ENCODE assay signal across 9 cellular contexts in the genomic region with DNA sequence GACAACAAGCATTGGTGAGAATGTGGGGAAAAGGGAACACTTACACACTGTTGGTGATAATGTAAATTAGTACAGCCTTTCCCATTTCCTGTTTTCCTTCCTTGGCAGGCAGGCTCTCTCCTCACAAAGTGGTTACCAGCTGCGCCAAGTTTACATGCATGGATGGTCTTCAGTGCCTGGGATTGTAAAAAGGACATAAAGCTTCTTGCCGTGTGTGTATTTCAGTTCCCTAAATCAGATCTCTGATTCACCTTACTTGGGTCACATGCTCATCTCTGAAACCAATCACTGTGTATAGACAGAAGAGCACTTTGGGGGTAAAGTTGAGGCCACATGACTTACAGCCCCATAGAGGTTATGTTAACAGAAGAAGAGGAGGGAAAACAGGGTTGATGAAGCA.
A peak's percentile ranks its signal among the peaks of the same experiment; 100 is the strongest.
DNase-seq lines count a peak whose midpoint lies in the region; ATAC-seq and TF ChIP-seq lines count a peak whose summit lies in the region.
"Had no signal": no experiment of that assay in that cellular context is flagged by ENCODE, and none has a peak within 500 bp of the region (broad histone marks: within the 10 kb centered on the region; RNA-seq: fewer than 3 reads in every experiment).

No MANE protein-coding gene starts in this region.

- POLR2A ChIA-PET in CD4-positive, alpha-beta T cell (lab: Charles Lee), result no interaction called here
- POLR2A ChIA-PET in MCF 10A (lab: Yijun Ruan, JAX), result no interaction called here

- CTCF ChIA-PET in CD4-positive, alpha-beta T cell (lab: Charles Lee), result no interaction called here
- CTCF ChIA-PET in MCF 10A (lab: Yijun Ruan, JAX), result interaction anchor here (0.6 to 0.7 kb wide), 2 partner anchors 68 to 240 kb away, joined by 3 read pairs; no protein-coding TSS in a partner anchor

- H3K9me3 ChIP-seq in CD4-positive, alpha-beta T cell (ENCODE audit: control insufficient read depth, low read length), result no peaks in the 10 kb centered on the region

- H3K27ac Mint-ChIP-seq in CD4-positive, alpha-beta T cell, result no peak overlapping the region
- no peak overlapping the region for H3K27ac Mint-ChIP-seq in MCF 10A (ENCODE audit: low read depth, unreplicated experiment)

- DNase-seq in DMS153 treated with DMSO at 0.1 percent for 48 hours (lab: John Stamatoyannopoulos, UW; ENCODE audit: unreplicated experiment) (peak; percentile 44), NCI-H748 treated with DMSO at 0.1 percent for 48 hours (lab: John Stamatoyannopoulos, UW) (peak; percentile 80), putamen (ENCODE audit: low spot score) (no peak), MCF 10A (ENCODE audit: unreplicated experiment) (no peak)
- no peak for DNase-seq in CD4-positive, alpha-beta T cell
- DNase-seq in central memory CD4-positive, alpha-beta T cell, result no peak
- DNase-seq: activated naive CD4-positive, alpha-beta T cell treated with anti-CD3 and anti-CD28 coated beads, Interleukin-2, amount 50 U/mL, for 16 hours had no signal

- H3K27ac ChIP-seq in CD4-positive, alpha-beta T cell (ENCODE audit: low read depth, low read length), result no peak overlapping the region

- intact Hi-C loops in CD4-positive, alpha-beta T cell (cut with DNase I, micrococcal nuclease), result no loop called here
- intact Hi-C loops in MCF 10A (cut with micrococcal nuclease), result no loop called here

- TF ChIP-seq CTCF in CD4-positive, alpha-beta T cell (IDR thresholded peaks at IDR 0.05), result no peak
- TF ChIP-seq CTCF in MCF 10A (IDR thresholded peaks at IDR 0.05; ENCODE audit: unreplicated experiment), result no peak

- H3K4me1 Mint-ChIP-seq in CD4-positive, alpha-beta T cell (ENCODE audit: low read depth), result no peaks in the 10 kb centered on the region
- peaks cover 13% of the 10 kb centered on the region for H3K4me1 Mint-ChIP-seq in MCF 10A (ENCODE audit: insufficient read depth, unreplicated experiment)

- no peaks in the 10 kb centered on the region for H3K9me3 Mint-ChIP-seq in CD4-positive, alpha-beta T cell
- H3K9me3 Mint-ChIP-seq in MCF 10A (ENCODE audit: unreplicated experiment), result no peaks in the 10 kb centered on the region

- BruUV-seq in MCF 10A (replicated peaks; lab: Mats Ljungman, UMichigan), result no TSS peak

- no peaks in the 10 kb centered on the region for H3K36me3 Mint-ChIP-seq in CD4-positive, alpha-beta T cell (ENCODE audit: low read depth)
- no peaks in the 10 kb centered on the region for H3K36me3 Mint-ChIP-seq in MCF 10A (ENCODE audit: insufficient read depth, unreplicated experiment)

- peak; percentile 83 for ATAC-seq in GM21515 (IDR thresholded peaks at IDR 0.05; ENCODE audit: unreplicated experiment)
- ATAC-seq in HG03521 (IDR thresholded peaks at IDR 0.05; ENCODE audit: unreplicated experiment), result peak; percentile 51
- no peak for ATAC-seq in CD4-positive, alpha-beta T cell (ENCODE audit: poor library complexity)

- H3K4me3 Mint-ChIP-seq in CD4-positive, alpha-beta T cell, result no peak overlapping the region
- H3K4me3 Mint-ChIP-seq in MCF 10A (ENCODE audit: unreplicated experiment), result no peak overlapping the region

- peaks cover 10% of the 10 kb centered on the region for H3K27me3 Mint-ChIP-seq in CD4-positive, alpha-beta T cell
- H3K27me3 Mint-ChIP-seq in MCF 10A (ENCODE audit: insufficient read depth, unreplicated experiment), result peaks cover 22% of the 10 kb centered on the region

- H3K27me3 ChIP-seq in CD4-positive, alpha-beta T cell (ENCODE audit: control insufficient read depth, insufficient read depth, low read length), result no peaks in the 10 kb centered on the region

Comparison
In these comparisons a context has a peak if more than half of its experiments do, and no peak if none do; other contexts are left out.
1. DNase-seq: peak in DMS153 treated with DMSO at 0.1 percent for 48 hours (single experiment) and NCI-H748 treated with DMSO at 0.1 percent for 48 hours (single experiment); none in putamen (single experiment), CD4-positive, alpha-beta T cell (0 of 10), MCF 10A (single experiment) and central memory CD4-positive, alpha-beta T cell (single experiment).